Comparison of ENCODE assay signal across 8 cellular contexts in genomic region chr5:59562756-59563389, GRCh38.
DNase-seq lines count a peak whose midpoint lies in the region; ATAC-seq lines count a peak whose summit lies in the region.

No MANE protein-coding gene starts in this region.

- H3K36me3 ChIP-seq in H7 (replicated peaks; ENCODE audit: control insufficient read depth, insufficient read depth, low read length): no peaks in the 10 kb centered on the region

- peak; percentile 98 for ATAC-seq in GM19438 (IDR thresholded peaks at IDR 0.05; ENCODE audit: low read depth, unreplicated experiment)
- ATAC-seq in HG03342 (IDR thresholded peaks at IDR 0.05; ENCODE audit: unreplicated experiment): peak; percentile 95

- peak; percentile 68 for DNase-seq in ELR (ENCODE audit: low read depth)
- DNase-seq in T1000 (lab: John Stamatoyannopoulos, UW): peak; percentile 66
- DNase-seq in kidney glomerular epithelial cell (lab: John Stamatoyannopoulos, UW): peak; percentile 41
- no peak for DNase-seq in H7
- DNase-seq in NCI-H774 (lab: John Stamatoyannopoulos, UW): no peak
- no peak for DNase-seq in hepatic stellate cell (ENCODE audit: low spot score)

- H3K27me3 ChIP-seq in H7 (ENCODE audit: control insufficient read depth, insufficient read depth, low read length): no peaks in the 10 kb centered on the region

- no peak overlapping the region for H3K4me3 ChIP-seq in H7 (ENCODE audit: insufficient read depth, low read depth, low read length)

Comparison
In these comparisons a context has a peak if more than half of its experiments do, and no peak if none do; other contexts are left out.
1. DNase-seq: peak in ELR (single experiment), T1000 (single experiment) and kidney glomerular epithelial cell (single experiment); none in H7 (single experiment), NCI-H774 (single experiment) and hepatic stellate cell (single experiment).